In the genomic region with DNA sequence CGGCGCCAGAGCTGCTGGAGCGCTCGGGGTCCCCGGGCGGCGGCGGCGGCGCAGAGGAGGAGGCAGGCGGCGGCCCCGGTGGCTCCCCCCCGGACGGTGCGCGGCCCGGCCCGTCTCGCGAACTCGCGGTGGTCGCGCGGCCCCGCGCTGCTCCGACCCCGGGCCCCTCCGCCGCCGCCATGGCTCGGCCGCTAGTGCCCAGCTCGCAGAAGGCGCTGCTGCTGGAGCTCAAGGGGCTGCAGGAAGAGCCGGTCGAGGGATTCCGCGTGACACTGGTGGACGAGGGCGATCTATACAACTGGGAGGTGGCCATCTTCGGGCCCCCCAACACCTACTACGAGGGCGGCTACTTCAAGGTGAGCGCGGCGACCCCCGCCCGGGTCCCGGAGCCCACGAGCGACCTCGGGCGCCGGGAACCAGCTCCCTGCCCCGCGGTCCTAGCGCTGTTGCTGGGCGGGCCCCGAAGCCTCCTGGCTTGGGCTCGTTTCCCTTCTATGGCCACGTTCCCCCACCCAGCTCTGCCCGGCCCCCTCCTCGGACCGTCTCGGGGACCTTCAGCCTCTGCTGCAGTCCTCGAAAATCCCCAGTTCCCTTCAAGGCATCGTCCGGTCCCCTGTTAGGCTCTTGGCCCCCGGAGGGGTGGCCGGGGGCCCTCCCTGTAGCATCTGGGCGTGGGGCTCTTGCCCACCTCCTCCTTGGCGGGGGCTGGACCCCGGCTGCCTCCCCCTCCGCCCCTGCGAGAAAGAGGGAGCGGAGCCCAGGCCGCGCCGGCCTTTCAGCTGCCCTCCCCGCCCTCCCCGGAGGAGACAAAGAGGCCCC, we compare ENCODE assay signal across 8 cellular contexts. TPM values are rescaled to one million over a fixed set of nuclear protein-coding genes. Genes with fewer than 3 reads are reported as not detected.
DNase-seq lines count a peak whose midpoint lies in the region; ATAC-seq and TF ChIP-seq lines count a peak whose summit lies in the region.

A gene with protein sequence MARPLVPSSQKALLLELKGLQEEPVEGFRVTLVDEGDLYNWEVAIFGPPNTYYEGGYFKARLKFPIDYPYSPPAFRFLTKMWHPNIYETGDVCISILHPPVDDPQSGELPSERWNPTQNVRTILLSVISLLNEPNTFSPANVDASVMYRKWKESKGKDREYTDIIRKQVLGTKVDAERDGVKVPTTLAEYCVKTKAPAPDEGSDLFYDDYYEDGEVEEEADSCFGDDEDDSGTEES (plus strand): TSS at position 8 of the 819 bp plus-strand sequence. CDS start 172 bp downstream, at position 180.

- H3K14ac ChIP-seq in trophoblast cell (ENCODE audit: low read length), result peak within 1 kb of the TSS; percentile 87

- peak within 1 kb of the TSS; percentile 91 for H2BK5ac ChIP-seq in trophoblast cell (ENCODE audit: low read depth, low read length, poor library complexity)

- peaks cover 30% of the 10 kb centered on the region for H3K4me1 Mint-ChIP-seq in stimulated activated naive CD8-positive, alpha-beta T cell treated with anti-CD3 and anti-CD28 coated beads, Interleukin-15, Interleukin-2, amounts not matched to agents 100 ng/mL and 50 ng/mL, for 24 hours (ENCODE audit: low read depth)
- H3K4me1 Mint-ChIP-seq in activated B cell treated with CpG ODN at 0.5 μM for 24 hours, result peaks cover 18% of the 10 kb centered on the region

- peaks cover 1% of the 10 kb centered on the region for H3K9me3 ChIP-seq in trophoblast cell (ENCODE audit: insufficient read depth, low read depth, low read length)

- H3K79me1 ChIP-seq in trophoblast cell (ENCODE audit: low read length), result peaks cover 19% of the 10 kb centered on the region

- peaks cover 32% of the 10 kb centered on the region for H3K79me2 ChIP-seq in trophoblast cell (ENCODE audit: control insufficient read depth, insufficient read depth, low read length, poor library complexity)

- peak within 1 kb of the TSS; percentile 90 for H3K4me2 ChIP-seq in trophoblast cell (ENCODE audit: low read length)

- H4K91ac ChIP-seq in trophoblast cell (ENCODE audit: low read depth, low read length), result peak within 1 kb of the TSS; percentile 85

- DNase-seq in stimulated activated naive CD8-positive, alpha-beta T cell treated with anti-CD3 and anti-CD28 coated beads, Interleukin-15, Interleukin-2, amounts not matched to agents 100 U/mL and 50 U/mL, for 24 hours, result no peak
- DNase-seq in activated B cell treated with CpG ODN at 0.5 μM for 24 hours (no peak), glomerular endothelial cell (ENCODE audit: extremely low read depth, low read depth, low spot score) (no peak), trophoblast cell (no peak), dedifferentiated amniotic fluid mesenchymal stem cell (ENCODE audit: extremely low spot score) (no peak)

- peak within 1 kb of the TSS; percentile 73 for H2AK5ac ChIP-seq in trophoblast cell (ENCODE audit: low read length)

- peak within 1 kb of the TSS; percentile 69 for H2BK120ac ChIP-seq in trophoblast cell (ENCODE audit: insufficient read depth, low read length, poor library complexity)

- no peak for TF ChIP-seq CTCF in activated B cell treated with CpG ODN at 0.5 μM for 24 hours (IDR thresholded peaks at IDR 0.05)

- ATAC-seq in stimulated activated naive CD8-positive, alpha-beta T cell treated with anti-CD3 and anti-CD28 coated beads, Interleukin-15, Interleukin-2, amounts not matched to agents 100 U/mL and 50 U/mL, for 24 hours, result no peak
- peak; percentile 3 for ATAC-seq in HG03103 (IDR thresholded peaks at IDR 0.05; ENCODE audit: low read depth, unreplicated experiment)
- peak; percentile 25 for ATAC-seq in activated B cell treated with CpG ODN at 0.5 μM for 24 hours (ENCODE audit: low read depth)
- no peak for ATAC-seq in HG02798 (IDR thresholded peaks at IDR 0.05; ENCODE audit: poor library complexity, unreplicated experiment)

- H3K27me3 ChIP-seq in trophoblast cell (ENCODE audit: insufficient read depth, low read length), result no peaks in the 10 kb centered on the region

- intact Hi-C loops in activated B cell treated with CpG ODN at 0.5 μM for 24 hours (cut with micrococcal nuclease), result loop anchor here (1.0 to 2.0 kb wide), 4 partner anchors 25 to 265 kb away; a partner anchor contains a TSS

- peak within 1 kb of the TSS; percentile 77 for H3K9ac ChIP-seq in trophoblast cell (ENCODE audit: low read length)

- peak within 1 kb of the TSS; percentile 81 for H3K18ac ChIP-seq in trophoblast cell (ENCODE audit: low read length)

- peak within 1 kb of the TSS; percentile 97 for H3K4ac ChIP-seq in trophoblast cell (ENCODE audit: low read depth, low read length)

- H4K12ac ChIP-seq in trophoblast cell (ENCODE audit: low read depth, low read length), result peak within 1 kb of the TSS; percentile 55

- CTCF ChIA-PET in activated B cell treated with CpG ODN at 0.5 μM for 24 hours (lab: Charles Lee), result interaction anchor here (0.5 to 1.9 kb wide), 5 partner anchors 11 to 25 kb away, joined by 3 to 11 read pairs (median 6); no protein-coding TSS in a partner anchor

- no peaks in the 10 kb centered on the region for H3K9me3 Mint-ChIP-seq in stimulated activated naive CD8-positive, alpha-beta T cell treated with anti-CD3 and anti-CD28 coated beads, Interleukin-15, Interleukin-2, amounts not matched to agents 100 ng/mL and 50 ng/mL, for 24 hours
- H3K9me3 Mint-ChIP-seq in activated B cell treated with CpG ODN at 0.5 μM for 24 hours, result no peaks in the 10 kb centered on the region

- POLR2A ChIA-PET in activated B cell treated with CpG ODN at 0.5 μM for 24 hours (lab: Charles Lee), result interaction anchor here (0.9 to 1.7 kb wide), 5 partner anchors 21 to 131 kb away, joined by 3 to 14 read pairs (median 4); a partner anchor contains a TSS

- H3K27me3 Mint-ChIP-seq in stimulated activated naive CD8-positive, alpha-beta T cell treated with anti-CD3 and anti-CD28 coated beads, Interleukin-15, Interleukin-2, amounts not matched to agents 100 ng/mL and 50 ng/mL, for 24 hours, result peaks cover 4% of the 10 kb centered on the region
- H3K27me3 Mint-ChIP-seq in activated B cell treated with CpG ODN at 0.5 μM for 24 hours, result no peaks in the 10 kb centered on the region

- H3K27ac ChIP-seq in trophoblast cell (ENCODE audit: low read depth, low read length), result peak within 1 kb of the TSS; percentile 82

- H4K8ac ChIP-seq in trophoblast cell (ENCODE audit: low read depth, low read length), result peak within 1 kb of the TSS; percentile 94

- no peak within 1 kb of the TSS for H2BK12ac ChIP-seq in trophoblast cell (ENCODE audit: low read length)

- H3K36me3 Mint-ChIP-seq in stimulated activated naive CD8-positive, alpha-beta T cell treated with anti-CD3 and anti-CD28 coated beads, Interleukin-15, Interleukin-2, amounts not matched to agents 100 ng/mL and 50 ng/mL, for 24 hours (ENCODE audit: low read depth), result no peaks in the 10 kb centered on the region
- H3K36me3 Mint-ChIP-seq in activated B cell treated with CpG ODN at 0.5 μM for 24 hours (ENCODE audit: low read depth), result peaks cover 5% of the 10 kb centered on the region

- no CpG with 5 or more reads among the region's 84 CpGs for WGBS in trophoblast cell (ENCODE audit: extremely low coverage, insufficient coverage, insufficient read length)

- H2AFZ ChIP-seq in trophoblast cell (ENCODE audit: insufficient read depth, low read length, poor library complexity), result peak within 1 kb of the TSS; percentile 78

- H3K23ac ChIP-seq in trophoblast cell (ENCODE audit: low read length), result no peak within 1 kb of the TSS

- peak within 1 kb of the TSS; percentile 90 for H3K4me3 Mint-ChIP-seq in stimulated activated naive CD8-positive, alpha-beta T cell treated with anti-CD3 and anti-CD28 coated beads, Interleukin-15, Interleukin-2, amounts not matched to agents 100 ng/mL and 50 ng/mL, for 24 hours
- H3K4me3 Mint-ChIP-seq in activated B cell treated with CpG ODN at 0.5 μM for 24 hours, result peak within 1 kb of the TSS; percentile 88

- H3K4me1 ChIP-seq in trophoblast cell (ENCODE audit: control insufficient read depth in 1 of 2, insufficient read depth in 2 of 2, low read length in 2 of 2), result peaks cover 9 to 15% of the 10 kb centered on the region in 2 experiments

- peak within 1 kb of the TSS; percentile 89 for H3K4me3 ChIP-seq in trophoblast cell (ENCODE audit: low read depth, low read length)

- peaks cover 23 to 25% of the 10 kb centered on the region in 2 experiments for H3K36me3 ChIP-seq in trophoblast cell (ENCODE audit: control insufficient read depth in 1 of 2, insufficient read depth in 2 of 2, low read length in 2 of 2)

- peak within 1 kb of the TSS; percentile 87 for H3K27ac Mint-ChIP-seq in stimulated activated naive CD8-positive, alpha-beta T cell treated with anti-CD3 and anti-CD28 coated beads, Interleukin-15, Interleukin-2, amounts not matched to agents 100 ng/mL and 50 ng/mL, for 24 hours
- H3K27ac Mint-ChIP-seq in activated B cell treated with CpG ODN at 0.5 μM for 24 hours, result peak within 1 kb of the TSS; percentile 77

RNA-seq across cellular contexts. Expression of the gene that starts here (rescaled TPM):
- 19.8 and 23.1 TPM in 2 replicates for total RNA-seq in activated B cell treated with CpG ODN at 0.5 μM for 24 hours
- total RNA-seq in glomerular endothelial cell, result 125 and 148 TPM in 2 replicates
- 85.4 and 86.0 TPM in 2 replicates for polyA plus RNA-seq in trophoblast cell (2013)

Comparison
In these comparisons a context has a peak if more than half of its experiments do, and no peak if none do; other contexts are left out.
1. ATAC-seq: peak in HG03103 (single experiment) and activated B cell treated with CpG ODN at 0.5 μM for 24 hours (single experiment); none in stimulated activated naive CD8-positive, alpha-beta T cell treated with anti-CD3 and anti-CD28 coated beads, Interleukin-15, Interleukin-2, amounts not matched to agents 100 U/mL and 50 U/mL, for 24 hours (single experiment) and HG02798 (single experiment).